In genomic region chr16:67969286-67970039, GRCh38 we compare ENCODE assay signal across 8 cellular contexts. TPM values are rescaled to one million over a fixed set of nuclear protein-coding genes. Genes with fewer than 3 reads are reported as not detected.
DNase-seq lines count a peak whose midpoint lies in the region; ATAC-seq and TF ChIP-seq lines count a peak whose summit lies in the region.

No MANE protein-coding gene starts in this region.

- peak overlapping the region; percentile 89 for H3K27ac ChIP-seq in RWPE1

- no peak for ATAC-seq in HG02798 (IDR thresholded peaks at IDR 0.05; ENCODE audit: poor library complexity, unreplicated experiment)
- ATAC-seq in HG03025 (IDR thresholded peaks at IDR 0.05; ENCODE audit: low FRiP score, unreplicated experiment): no peak
- ATAC-seq in GM21619 (IDR thresholded peaks at IDR 0.05; ENCODE audit: unreplicated experiment): no peak
- no peak for ATAC-seq in HG03457 (IDR thresholded peaks at IDR 0.05; ENCODE audit: unreplicated experiment)

- DNase-seq in GM13977 (ENCODE audit: low spot score) (peak; percentile 69), RWPE1 (ENCODE audit: low spot score) (no peak), fibroblast of villous mesenchyme (ENCODE audit: low read depth) (peak; percentile 35), retinal pigment epithelial cell (ENCODE audit: low read depth) (no peak)

- TF ChIP-seq CTCF in GM13977 (IDR thresholded peaks at IDR 0.05; ENCODE audit: extremely low read depth, insufficient read depth, missing control alignments) (no peak), RWPE1 (conservative IDR thresholded peaks at IDR 0.05; ENCODE audit: low read depth) (no peak), fibroblast of villous mesenchyme (IDR thresholded peaks at IDR 0.05; ENCODE audit: insufficient read depth, low read depth, low read length) (no peak), retinal pigment epithelial cell (conservative IDR thresholded peaks at IDR 0.05; ENCODE audit: low read depth, low read length) (no peak)

- H3K4me3 ChIP-seq in fibroblast of villous mesenchyme (ENCODE audit: low read depth, low read length) (peak overlapping the region; percentile 96), retinal pigment epithelial cell (ENCODE audit: low read length) (peak overlapping the region; percentile 91)

- in situ Hi-C loops in GM13977 (cut with MboI; ENCODE audit: low pct_unique_long_range_greater_than_20kb, low sequenced_read_pairs, unreplicated experiment): no loop called here

- CTCF ChIA-PET in RWPE1 (lab: Yijun Ruan, JAX): interaction anchor here (0.7 kb wide), 1 partner anchor 19 kb away, joined by 4 read pairs; no protein-coding TSS in a partner anchor

- POLR2A ChIA-PET in RWPE1 (lab: Yijun Ruan, JAX; ENCODE audit: low non-redundant PET): no interaction called here

RNA-seq across cellular contexts. Expression of gene SLC12A4, which starts 1.0 kb away (rescaled TPM):
- 90.5 and 104 TPM in 2 replicates for total RNA-seq in fibroblast of villous mesenchyme

RNA-seq across cellular contexts. Expression of gene DPEP3, which starts 10.8 kb away (rescaled TPM):
- total RNA-seq in fibroblast of villous mesenchyme: not detected in 2 replicates

RNA-seq across cellular contexts. Expression of gene LCAT, which starts 25.5 kb away (rescaled TPM):
- total RNA-seq in fibroblast of villous mesenchyme: 8.6 and 9.3 TPM in 2 replicates

RNA-seq across cellular contexts. Expression of gene DPEP2, which starts 29.8 kb away (rescaled TPM):
- under 0.01 TPM in 1 of 2 replicates, not detected in the other for total RNA-seq in fibroblast of villous mesenchyme

RNA-seq across cellular contexts. Expression of gene PSMB10, which starts 32.8 kb away (rescaled TPM):
- 54.0 and 72.8 TPM in 2 replicates for total RNA-seq in fibroblast of villous mesenchyme

Comparison
In these comparisons a context has a peak if more than half of its experiments do, and no peak if none do; other contexts are left out.
1. DNase-seq: peak in GM13977 (single experiment) and fibroblast of villous mesenchyme (single experiment); none in RWPE1 (single experiment) and retinal pigment epithelial cell (single experiment).